21 cellular contexts compared by ENCODE assay signal in genomic region chr10:96919785-96920425, GRCh38.
A peak's percentile ranks its signal among the peaks of the same experiment; 100 is the strongest.
DNase-seq lines count a peak whose midpoint lies in the region; ATAC-seq, FAIRE-seq and TF ChIP-seq lines count a peak whose summit lies in the region.
"Had no signal": no experiment of that assay in that cellular context is flagged by ENCODE, and none has a peak within 500 bp of the region (broad histone marks: within the 10 kb centered on the region; RNA-seq: fewer than 3 reads in every experiment).

No MANE protein-coding gene starts in this region.

- H3K9ac ChIP-seq in astrocyte (ENCODE audit: low read length), result no peak overlapping the region

- no peak for DNase-seq in stimulated activated naive CD8-positive, alpha-beta T cell treated with anti-CD3 and anti-CD28 coated beads, Interleukin-15, Interleukin-2, amounts not matched to agents 100 U/mL and 50 U/mL, for 24 hours
- DNase-seq in astrocyte (ENCODE audit: low read depth) (peak; percentile 95), kidney tubule cell (ENCODE audit: low spot score) (peak; percentile 55), NK-92 (lab: John Stamatoyannopoulos, UW; ENCODE audit: unreplicated experiment) (no peak), caudate nucleus (lab: John Stamatoyannopoulos, UW) (no peak), PC-9 (no peak)
- DNase-seq: ACHN; activated CD4-positive, alpha-beta T cell treated with anti-CD3 and anti-CD28 coated beads, Interleukin-2, amount 10 ng/mL, durations not matched to agents 7 days and 5 days; activated T-cell treated with anti-CD3 and anti-CD28 coated beads, Interleukin-2, amount 50 U/mL, for 24 hours; lower lobe of right lung; NCI-H1092; NCI-H2227 treated with DMSO at 0.1 percent for 48 hours; SIG-M5; stimulated activated CD4-positive, alpha-beta T cell treated with anti-CD3 and anti-CD28 coated beads, Interleukin-1b, Interleukin-23, amount 100 ng/mL, for 48 hours had no signal

- no peak for ATAC-seq in stimulated activated naive CD8-positive, alpha-beta T cell treated with anti-CD3 and anti-CD28 coated beads, Interleukin-15, Interleukin-2, amounts not matched to agents 100 U/mL and 50 U/mL, for 24 hours
- ATAC-seq in HG03571 (IDR thresholded peaks at IDR 0.05; ENCODE audit: unreplicated experiment), result no peak
- ATAC-seq: lower lobe of right lung had no signal

- TF ChIP-seq CTCF in astrocyte (IDR thresholded peaks at IDR 0.05; ENCODE audit: insufficient read depth, low read depth, low read length) (no peak), PC-9 (conservative IDR thresholded peaks at IDR 0.05) (no peak)

- no peak overlapping the region for H3K4me3 ChIP-seq in astrocyte (ENCODE audit: insufficient read depth, low read depth, low read length)
- H3K4me3 ChIP-seq in PC-9, result no peak overlapping the region
- H3K4me3 ChIP-seq: coronary artery, lower lobe of right lung, right atrium auricular region, tibial nerve had no signal

- H3K4me1 ChIP-seq in astrocyte (ENCODE audit: insufficient read depth, low read length), result no peaks in the 10 kb centered on the region
- no peaks in the 10 kb centered on the region for H3K4me1 ChIP-seq in PC-9 (replicated peaks; ENCODE audit: insufficient read depth)
- H3K4me1 ChIP-seq: lower lobe of right lung had no signal

- H3K79me2 ChIP-seq in astrocyte (ENCODE audit: insufficient read depth, low read length), result peaks cover 60% of the 10 kb centered on the region
- H3K79me2 ChIP-seq in PC-9 (ENCODE audit: low read depth), result no peaks in the 10 kb centered on the region

- H3K36me3 ChIP-seq in astrocyte (ENCODE audit: insufficient read depth, low read length), result no peaks in the 10 kb centered on the region
- no peaks in the 10 kb centered on the region for H3K36me3 ChIP-seq in PC-9 (ENCODE audit: low read depth)
- H3K36me3 ChIP-seq: right atrium auricular region had no signal

- CTCF ChIA-PET in PC-9 (lab: Charles Lee), result no interaction called here

- H3K36me3 Mint-ChIP-seq in stimulated activated naive CD8-positive, alpha-beta T cell treated with anti-CD3 and anti-CD28 coated beads, Interleukin-15, Interleukin-2, amounts not matched to agents 100 ng/mL and 50 ng/mL, for 24 hours (ENCODE audit: low read depth), result peaks cover 19% of the 10 kb centered on the region
- H3K36me3 Mint-ChIP-seq in astrocyte (ENCODE audit: low read depth, unreplicated experiment), result peaks cover 1% of the 10 kb centered on the region

- H3K9me3 ChIP-seq in astrocyte (ENCODE audit: insufficient read depth, low read depth, low read length) (no peaks in the 10 kb centered on the region), PC-9 (ENCODE audit: insufficient read depth, low read depth) (no peaks in the 10 kb centered on the region)
- H3K9me3 ChIP-seq: lower lobe of right lung, right atrium auricular region, tibial nerve had no signal

- H3K4me2 ChIP-seq in astrocyte (ENCODE audit: low read length) (peak overlapping the region; percentile 2), PC-9 (no peak overlapping the region)

- POLR2A ChIA-PET in PC-9 (lab: Charles Lee; ENCODE audit: unreplicated experiment), result no interaction called here

- H3K9me2 ChIP-seq in PC-9 (ENCODE audit: insufficient read depth), result no peaks in the 10 kb centered on the region

- H3K27ac ChIP-seq in astrocyte (ENCODE audit: low read depth, low read length) (no peak overlapping the region), caudate nucleus (ENCODE audit: low read depth, low read length) (no peak overlapping the region), PC-9 (no peak overlapping the region)
- H3K27ac ChIP-seq: coronary artery, lower lobe of right lung, tibial nerve had no signal

- BruUV-seq in PC-9 (replicated peaks; lab: Mats Ljungman, UMichigan), result no TSS peak

- no peaks in the 10 kb centered on the region for H3F3A ChIP-seq in PC-9 (ENCODE audit: insufficient read depth, low read depth)

- H2AFZ ChIP-seq in astrocyte (ENCODE audit: low read depth, low read length) (no peak overlapping the region), PC-9 (no peak overlapping the region)

- H3K4me3 Mint-ChIP-seq in stimulated activated naive CD8-positive, alpha-beta T cell treated with anti-CD3 and anti-CD28 coated beads, Interleukin-15, Interleukin-2, amounts not matched to agents 100 ng/mL and 50 ng/mL, for 24 hours, result no peak overlapping the region
- H3K4me3 Mint-ChIP-seq in astrocyte (ENCODE audit: unreplicated experiment), result no peak overlapping the region
- H3K4me3 Mint-ChIP-seq: activated CD4-positive, alpha-beta T cell treated with anti-CD3 and anti-CD28 coated beads, Interleukin-2, amount 10 ng/mL, durations not matched to agents 7 days and 5 days; activated T-cell treated with anti-CD3 and anti-CD28 coated beads, Interleukin-2, amount 50 U/mL, for 24 hours; nephron had no signal

- H3K4me1 Mint-ChIP-seq in stimulated activated naive CD8-positive, alpha-beta T cell treated with anti-CD3 and anti-CD28 coated beads, Interleukin-15, Interleukin-2, amounts not matched to agents 100 ng/mL and 50 ng/mL, for 24 hours (ENCODE audit: low read depth), result peaks cover 55% of the 10 kb centered on the region
- H3K4me1 Mint-ChIP-seq in astrocyte (ENCODE audit: low read depth, unreplicated experiment), result peaks cover 18% of the 10 kb centered on the region

- no peaks in the 10 kb centered on the region for H3K27me3 Mint-ChIP-seq in stimulated activated naive CD8-positive, alpha-beta T cell treated with anti-CD3 and anti-CD28 coated beads, Interleukin-15, Interleukin-2, amounts not matched to agents 100 ng/mL and 50 ng/mL, for 24 hours
- H3K27me3 Mint-ChIP-seq in astrocyte (ENCODE audit: low read depth, unreplicated experiment), result no peaks in the 10 kb centered on the region
- H3K27me3 Mint-ChIP-seq: activated CD4-positive, alpha-beta T cell treated with anti-CD3 and anti-CD28 coated beads, Interleukin-2, amount 10 ng/mL, durations not matched to agents 7 days and 5 days; activated T-cell treated with anti-CD3 and anti-CD28 coated beads, Interleukin-2, amount 50 U/mL, for 24 hours had no signal

- H3K27ac Mint-ChIP-seq in stimulated activated naive CD8-positive, alpha-beta T cell treated with anti-CD3 and anti-CD28 coated beads, Interleukin-15, Interleukin-2, amounts not matched to agents 100 ng/mL and 50 ng/mL, for 24 hours, result peak overlapping the region; percentile 28
- no peak overlapping the region for H3K27ac Mint-ChIP-seq in astrocyte (ENCODE audit: unreplicated experiment)
- H3K27ac Mint-ChIP-seq: activated CD4-positive, alpha-beta T cell treated with anti-CD3 and anti-CD28 coated beads, Interleukin-2, amount 10 ng/mL, durations not matched to agents 7 days and 5 days had no signal

- FAIRE-seq in astrocyte (lab: Jason Lieb, UNC), result no peak
- FAIRE-seq: H1 had no signal

- H3K27me3 ChIP-seq in astrocyte (ENCODE audit: insufficient read depth, low read length) (no peaks in the 10 kb centered on the region), PC-9 (ENCODE audit: insufficient read depth, low read depth) (no peaks in the 10 kb centered on the region)
- H3K27me3 ChIP-seq: right atrium auricular region, tibial nerve had no signal

- peaks cover 62% of the 10 kb centered on the region for H4K20me1 ChIP-seq in astrocyte (ENCODE audit: insufficient read depth, low read length)
- H4K20me1 ChIP-seq in PC-9 (ENCODE audit: insufficient read depth), result no peaks in the 10 kb centered on the region

- no peaks in the 10 kb centered on the region for H3K9me3 Mint-ChIP-seq in stimulated activated naive CD8-positive, alpha-beta T cell treated with anti-CD3 and anti-CD28 coated beads, Interleukin-15, Interleukin-2, amounts not matched to agents 100 ng/mL and 50 ng/mL, for 24 hours
- H3K9me3 Mint-ChIP-seq in astrocyte (ENCODE audit: unreplicated experiment), result no peaks in the 10 kb centered on the region
- H3K9me3 Mint-ChIP-seq: activated CD4-positive, alpha-beta T cell treated with anti-CD3 and anti-CD28 coated beads, Interleukin-2, amount 10 ng/mL, durations not matched to agents 7 days and 5 days; activated T-cell treated with anti-CD3 and anti-CD28 coated beads, Interleukin-2, amount 50 U/mL, for 24 hours had no signal

- intact Hi-C loops in PC-9 (cut with micrococcal nuclease; ENCODE audit: unreplicated experiment), result no loop called here

Comparison
In these comparisons a context has a peak if more than half of its experiments do, and no peak if none do; other contexts are left out.
1. DNase-seq: peak in astrocyte (single experiment) and kidney tubule cell (single experiment); none in stimulated activated naive CD8-positive, alpha-beta T cell treated with anti-CD3 and anti-CD28 coated beads, Interleukin-15, Interleukin-2, amounts not matched to agents 100 U/mL and 50 U/mL, for 24 hours (single experiment), NK-92 (single experiment), caudate nucleus (0 of 61) and PC-9 (0 of 2).